Comparison of ENCODE assay signal across 24 cellular contexts in genomic region chr2:50597206-50597605, GRCh38.
"Had no signal": no experiment of that assay in that cellular context is flagged by ENCODE, and none has a peak within 500 bp of the region (broad histone marks: within the 10 kb centered on the region; RNA-seq: fewer than 3 reads in every experiment).

No MANE protein-coding gene starts in this region.

- H3K9me3 Mint-ChIP-seq: memory B cell; nephron; stimulated activated memory B cell treated with anti-CD40 and anti-IgM and Interleukin-4, amounts not matched to agents 10 μg/mL and 1 μg/mL and 100 μg/mL, for 72 hours had no signal

- DNase-seq: cortex of kidney; effector CD8-positive, alpha-beta T cell; esophagus squamous epithelium; foreskin fibroblast; immature natural killer cell; kidney; left cardiac atrium; left ventricle myocardium inferior; lower lobe of right lung; naive B cell; psoas muscle; retina; right lobe of liver; stimulated activated CD4-positive, alpha-beta T cell treated with anti-CD3 and anti-CD28 coated beads, Interleukin-4, amount 100 ng/mL, for 1 hour; tibial artery; upper lobe of left lung; uterus had no signal

- H3K36me3 ChIP-seq: esophagus squamous epithelium, gastroesophageal sphincter, left ventricle myocardium inferior, lower lobe of right lung, right lobe of liver, tibial artery, upper lobe of left lung, uterus had no signal

- H3K27ac Mint-ChIP-seq: immature natural killer cell; memory B cell; naive B cell; nephron; stimulated activated memory B cell treated with anti-CD40 and anti-IgM and Interleukin-4, amounts not matched to agents 10 μg/mL and 1 μg/mL and 100 μg/mL, for 72 hours; stimulated activated naive CD8-positive, alpha-beta T cell treated with anti-CD3 and anti-CD28 coated beads, Interleukin-15, Interleukin-2, amounts not matched to agents 100 ng/mL and 50 ng/mL, for 24 hours had no signal

- H3K27ac ChIP-seq: dorsolateral prefrontal cortex, esophagus squamous epithelium, gastroesophageal sphincter, left ventricle myocardium inferior, lower lobe of right lung, parathyroid adenoma, psoas muscle, right lobe of liver, tibial artery, upper lobe of left lung, uterus had no signal

- H3K4me1 Mint-ChIP-seq: immature natural killer cell; memory B cell; naive B cell; stimulated activated memory B cell treated with anti-CD40 and anti-IgM and Interleukin-4, amounts not matched to agents 10 μg/mL and 1 μg/mL and 100 μg/mL, for 72 hours had no signal

- H3K4me1 ChIP-seq: esophagus squamous epithelium, gastroesophageal sphincter, left ventricle myocardium inferior, lower lobe of right lung, parathyroid adenoma, psoas muscle, right lobe of liver, tibial artery, upper lobe of left lung, uterus had no signal

- H3K27me3 ChIP-seq: dorsolateral prefrontal cortex, esophagus squamous epithelium, gastroesophageal sphincter, right lobe of liver, tibial artery, upper lobe of left lung, uterus had no signal

- H3K9me3 ChIP-seq: esophagus squamous epithelium, gastroesophageal sphincter, left ventricle myocardium inferior, lower lobe of right lung, psoas muscle, right lobe of liver, tibial artery, upper lobe of left lung, uterus had no signal

- H3K79me2 ChIP-seq: parathyroid adenoma had no signal

- H3K27me3 Mint-ChIP-seq: memory B cell; naive B cell; stimulated activated memory B cell treated with anti-CD40 and anti-IgM and Interleukin-4, amounts not matched to agents 10 μg/mL and 1 μg/mL and 100 μg/mL, for 72 hours; stimulated activated naive CD8-positive, alpha-beta T cell treated with anti-CD3 and anti-CD28 coated beads, Interleukin-15, Interleukin-2, amounts not matched to agents 100 ng/mL and 50 ng/mL, for 24 hours had no signal

- H3K4me3 Mint-ChIP-seq: immature natural killer cell; memory B cell; naive B cell; nephron; stimulated activated memory B cell treated with anti-CD40 and anti-IgM and Interleukin-4, amounts not matched to agents 10 μg/mL and 1 μg/mL and 100 μg/mL, for 72 hours; stimulated activated naive CD8-positive, alpha-beta T cell treated with anti-CD3 and anti-CD28 coated beads, Interleukin-15, Interleukin-2, amounts not matched to agents 100 ng/mL and 50 ng/mL, for 24 hours had no signal

- H3K9ac ChIP-seq: parathyroid adenoma had no signal

- H3K4me3 ChIP-seq: dorsolateral prefrontal cortex, esophagus squamous epithelium, gastroesophageal sphincter, left ventricle myocardium inferior, lower lobe of right lung, psoas muscle, right lobe of liver, tibial artery, upper lobe of left lung, uterus had no signal

- H3K36me3 Mint-ChIP-seq: immature natural killer cell; memory B cell; naive B cell; stimulated activated memory B cell treated with anti-CD40 and anti-IgM and Interleukin-4, amounts not matched to agents 10 μg/mL and 1 μg/mL and 100 μg/mL, for 72 hours had no signal
